ENCODE assay signal across 8 cellular contexts in the genomic region with DNA sequence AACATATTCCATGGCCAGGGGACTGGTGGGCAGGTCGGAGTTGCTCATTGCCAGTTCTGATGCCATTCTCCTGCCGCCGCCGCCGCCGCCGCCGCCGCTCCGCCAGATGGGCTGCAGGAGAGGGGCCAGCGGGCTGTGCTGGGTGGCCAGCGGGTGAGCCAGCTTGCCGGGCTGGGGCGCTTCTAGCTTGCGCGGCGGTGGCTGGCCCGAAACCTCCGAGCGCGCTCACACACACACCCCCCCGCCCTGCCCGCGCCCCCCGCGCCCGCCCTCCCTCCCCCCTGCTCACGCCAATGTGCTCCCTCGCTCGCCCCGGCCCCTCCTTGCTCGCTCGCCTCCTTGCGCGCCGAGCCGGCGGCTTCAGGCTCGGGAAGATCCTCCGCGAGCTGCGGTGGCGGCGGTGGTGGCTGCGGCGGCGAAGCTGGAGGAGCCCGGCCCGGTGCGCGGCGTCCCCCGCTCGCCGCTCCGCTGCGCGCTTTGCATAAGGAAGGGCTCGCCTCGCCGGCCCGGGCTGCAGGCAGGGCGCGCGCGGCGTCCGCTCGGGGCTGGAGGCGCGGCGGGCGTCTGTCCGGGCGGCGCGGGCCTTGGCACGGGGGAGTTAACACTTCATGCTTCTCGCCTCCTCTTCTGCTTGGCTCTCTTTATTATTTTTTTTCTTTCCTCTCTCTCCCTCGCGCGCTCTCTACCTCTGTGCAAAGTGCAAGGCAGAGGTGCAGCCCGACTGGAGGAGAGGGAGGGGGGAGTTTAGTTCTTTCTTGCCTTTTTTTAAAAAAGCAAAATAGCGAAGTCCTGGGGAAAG. TPM values are rescaled to one million over a fixed set of nuclear protein-coding genes. Genes with fewer than 3 reads are reported as not detected.
DNase-seq lines count a peak whose midpoint lies in the region; ATAC-seq and TF ChIP-seq lines count a peak whose summit lies in the region.

No MANE protein-coding gene starts in this region.

- CTCF ChIA-PET in PC-3 (lab: Charles Lee): no interaction called here

- no peak overlapping the region for H3K56ac ChIP-seq in H9 (ENCODE audit: insufficient read length, low read depth, low read length)

- H3K79me1 ChIP-seq in H9 (ENCODE audit: insufficient read depth, low read depth, low read length, poor library complexity, severe bottlenecking): no peaks in the 10 kb centered on the region

- peaks cover 20% of the 10 kb centered on the region for H3K27me3 Mint-ChIP-seq in H9 (ENCODE audit: low read depth)

- H4K8ac ChIP-seq in H9 (replicated peaks; ENCODE audit: insufficient read length, low read depth, low read length): no peak overlapping the region

- H3K4me1 ChIP-seq in H9 (ENCODE audit: insufficient read depth, low read length): no peaks in the 10 kb centered on the region
- no peaks in the 10 kb centered on the region for H3K4me1 ChIP-seq in PC-3 (ENCODE audit: insufficient read depth, low read length)
- peaks cover 0 to 19% of the 10 kb centered on the region in 2 donors for H3K4me1 ChIP-seq in right atrium auricular region

- POLR2A ChIA-PET in PC-3 (lab: Charles Lee; ENCODE audit: unreplicated experiment): no interaction called here

- no peak overlapping the region for H2BK120ac ChIP-seq in H9 (ENCODE audit: low read depth, low read length, poor library complexity, severe bottlenecking)

- no peaks in the 10 kb centered on the region for H3K9me3 Mint-ChIP-seq in H9

- no TSS peak for BruUV-seq in PC-3 (replicated peaks; lab: Mats Ljungman, UMichigan)

- no CpG with 5 or more reads among the region's 84 CpGs for WGBS in H9 (ENCODE audit: extremely low coverage, insufficient read length, low lambda C conversion rate)

- no peak overlapping the region for H3K23ac ChIP-seq in H9 (ENCODE audit: insufficient read length, low read depth, low read length)

- H2AFZ ChIP-seq in H9 (ENCODE audit: low read length): no peak overlapping the region
- no peak overlapping the region for H2AFZ ChIP-seq in PC-3 (ENCODE audit: low read length)

- peak overlapping the region; percentile 73 to 96 for H3K4me3 Mint-ChIP-seq in H9

- no peaks in the 10 kb centered on the region for H4K20me1 ChIP-seq in H9 (ENCODE audit: control insufficient read depth, insufficient read depth, insufficient read length)
- H4K20me1 ChIP-seq in PC-3 (ENCODE audit: low read length): no peaks in the 10 kb centered on the region

- H3K36me3 Mint-ChIP-seq in H9 (ENCODE audit: insufficient read depth in 1 of 3, low read depth in 3 of 3): no peaks in the 10 kb centered on the region; a peak in 2 of 7 replicates

- H4K91ac ChIP-seq in H9 (ENCODE audit: insufficient read length, low read depth, low read length): no peak overlapping the region

- ATAC-seq in PC-3: no peak

- TF ChIP-seq CTCF in C4-2B (conservative IDR thresholded peaks at IDR 0.05) (no peak), H9 (conservative IDR thresholded peaks at IDR 0.05) (no peak), PC-3 (conservative IDR thresholded peaks at IDR 0.05; ENCODE audit: low read depth, low read length) (no peak), right atrium auricular region (IDR thresholded peaks at IDR 0.05) (peak in 1 of 2 donors; percentile 10)

- H3K79me2 ChIP-seq in H9 (ENCODE audit: insufficient read depth, low read length): no peaks in the 10 kb centered on the region
- H3K79me2 ChIP-seq in PC-3 (ENCODE audit: low read length): no peaks in the 10 kb centered on the region

- H3K14ac ChIP-seq in H9 (ENCODE audit: insufficient read depth, low read length): no peak overlapping the region

- no peak overlapping the region for H3K18ac ChIP-seq in H9 (ENCODE audit: insufficient read length, low read depth, low read length)

- no peaks in the 10 kb centered on the region for H3K9me3 ChIP-seq in H9 (ENCODE audit: control insufficient read depth, low read depth, low read length)
- no peaks in the 10 kb centered on the region for H3K9me3 ChIP-seq in PC-3 (ENCODE audit: low read length)
- no peaks in the 10 kb centered on the region for H3K9me3 ChIP-seq in right atrium auricular region

- H3K27me3 ChIP-seq in H9 (ENCODE audit: insufficient read depth, low read length): no peaks in the 10 kb centered on the region; the same call in 1 of the 2 replicates
- peaks cover 65% of the 10 kb centered on the region for H3K27me3 ChIP-seq in PC-3 (ENCODE audit: low read length)
- no peaks in the 10 kb centered on the region for H3K27me3 ChIP-seq in right atrium auricular region

- H3K27ac Mint-ChIP-seq in H9: peak overlapping the region; percentile 44 to 87 (median 84); a peak in 3 of 7 replicates

- no peak overlapping the region for H3K4ac ChIP-seq in H9 (ENCODE audit: low read depth, low read length)

- no peak overlapping the region for H2BK20ac ChIP-seq in H9 (ENCODE audit: low read depth, low read length, poor library complexity, severe bottlenecking)

- H3K4me1 Mint-ChIP-seq in H9: peaks cover 30 to 35% of the 10 kb centered on the region in 2 experiments

- no peak overlapping the region for H2BK12ac ChIP-seq in H9 (ENCODE audit: insufficient read length, low read depth, low read length)

- H2BK15ac ChIP-seq in H9 (ENCODE audit: low read depth, low read length): no peak overlapping the region

- H3K36me3 ChIP-seq in PC-3 (ENCODE audit: low read depth, low read length) (no peaks in the 10 kb centered on the region), right atrium auricular region (no peaks in the 10 kb centered on the region)

- H3F3A ChIP-seq in PC-3 (ENCODE audit: low read length, unreplicated experiment): no peaks in the 10 kb centered on the region

- H2BK5ac ChIP-seq in H9 (ENCODE audit: insufficient read length, low read length): no peak overlapping the region

- H4K5ac ChIP-seq in H9 (ENCODE audit: insufficient read length, low read depth, low read length): no peak overlapping the region

- no peak overlapping the region for H2AK5ac ChIP-seq in H9 (ENCODE audit: insufficient read length, low read length)

- H3K9ac ChIP-seq in H9 (ENCODE audit: extremely low read depth, insufficient read length, low read length): no peak overlapping the region
- H3K9ac ChIP-seq in PC-3 (ENCODE audit: low read length): no peak overlapping the region

- peak overlapping the region; percentile 37; the same call in 1 of the 2 replicates for H3K4me3 ChIP-seq in PC-3 (ENCODE audit: low read length)
- H3K4me3 ChIP-seq in right atrium auricular region: peak overlapping the region; percentile 50 to 66

- intact Hi-C loops in PC-3 (cut with micrococcal nuclease): loop anchor here (5.0 to 10.0 kb wide), 2 partner anchors 1475 to 1923 kb away; no protein-coding TSS in a partner anchor
- intact Hi-C loops in posterior cingulate gyrus (cut with DNase I): loop anchor here (5.0 to 10.0 kb wide), 4 partner anchors 315 to 1478 kb away; no protein-coding TSS in a partner anchor

- H3K23me2 ChIP-seq in H9 (ENCODE audit: insufficient read length, low read depth, low read length, poor library complexity, severe bottlenecking): peaks cover 20% of the 10 kb centered on the region

- H3K4me2 ChIP-seq in H9 (ENCODE audit: insufficient read depth, insufficient read length, low read length): peak overlapping the region; percentile 92
- peak overlapping the region; percentile 57 for H3K4me2 ChIP-seq in PC-3 (ENCODE audit: low read length)

- no peaks in the 10 kb centered on the region for H3K9me2 ChIP-seq in PC-3 (replicated peaks; ENCODE audit: low read length)

- DNase-seq in H9 (peak; percentile 67), PC-3 (no peak), anterior cingulate cortex (lab: John Stamatoyannopoulos, UW) (peak in 47 of 58 donors; percentile 21 to 80 (median 63)), right atrium auricular region (ENCODE audit: low spot score) (no peak), posterior cingulate gyrus (peak; percentile 39 to 92 (median 56)), NCI-H128 (lab: John Stamatoyannopoulos, UW; ENCODE audit: unreplicated experiment) (no peak), OCI-M2 (lab: John Stamatoyannopoulos, UW; ENCODE audit: unreplicated experiment) (no peak)

- no peak overlapping the region for H3T11ph ChIP-seq in H9 (ENCODE audit: low read length)

- H3K27ac ChIP-seq in C4-2B (peak overlapping the region; percentile 27), H9 (ENCODE audit: insufficient read length, low read depth, low read length) (no peak overlapping the region), PC-3 (ENCODE audit: low read length) (no peak overlapping the region), right atrium auricular region (peak overlapping the region; percentile 78 to 85)

RNA-seq across cellular contexts. Expression of gene MAF, which starts 0.5 kb away (rescaled TPM):
- 4.9 and 5.1 TPM in 2 replicates for total RNA-seq in H9 (2021)
- total RNA-seq in PC-3 (2014; rRNA removed): not detected in 2 replicates
- total RNA-seq in right atrium auricular region: 10 to 100 TPM in 1 of 2 donors, 1 to 10 TPM in 1; 5.4 to 16.7 TPM

Comparison
In these comparisons a context has a peak if more than half of its experiments do, and no peak if none do; other contexts are left out.
1. H3K27ac ChIP-seq: peak in C4-2B (single experiment) and right atrium auricular region (2 of 2); none in H9 (single experiment) and PC-3 (single experiment).
2. DNase-seq: peak in H9 (single experiment), anterior cingulate cortex (47 of 58) and posterior cingulate gyrus (10 of 10); none in PC-3 (single experiment), right atrium auricular region (single experiment), NCI-H128 (single experiment) and OCI-M2 (single experiment).